17 cellular contexts compared by ENCODE assay signal in genomic region chr12:109555431-109556315, GRCh38. TPM values are rescaled to one million over a fixed set of nuclear protein-coding genes. Genes with fewer than 3 reads are reported as not detected.
A peak's percentile ranks its signal among the peaks of the same experiment; 100 is the strongest.
DNase-seq lines count a peak whose midpoint lies in the region; ATAC-seq, FAIRE-seq and TF ChIP-seq lines count a peak whose summit lies in the region.
"Had no signal": no experiment of that assay in that cellular context is flagged by ENCODE, and none has a peak within 500 bp of the region (broad histone marks: within the 10 kb centered on the region; RNA-seq: fewer than 3 reads in every experiment).

No MANE protein-coding gene starts in this region.

- no peak overlapping the region for H3K4me3 ChIP-seq in body of pancreas
- no peak overlapping the region for H3K4me3 ChIP-seq in pancreas

- 44 to 48% methylated on average over 17 to 18 of the region's 18 CpGs for WGBS in body of pancreas, 2 donors
- WGBS in pancreas, 2 donors: 35 to 41% methylated on average over 18 of the region's 18 CpGs

- ATAC-seq in body of pancreas: peak; percentile 47
- peak; percentile 24 to 57 (median 38) for ATAC-seq in pancreas
- ATAC-seq: PC-3 had no signal

- no peak overlapping the region for H3K27ac ChIP-seq in body of pancreas
- H3K27ac ChIP-seq in pancreas: no peak overlapping the region
- H3K27ac ChIP-seq: RWPE1 had no signal

- H3K9me3 ChIP-seq in body of pancreas: no peaks in the 10 kb centered on the region
- no peaks in the 10 kb centered on the region for H3K9me3 ChIP-seq in pancreas
- H3K9me3 ChIP-seq: BE2C had no signal

- no peak for TF ChIP-seq CTCF in body of pancreas (IDR thresholded peaks at IDR 0.05)
- no peak for TF ChIP-seq CTCF in pancreas (IDR thresholded peaks at IDR 0.05)
- TF ChIP-seq CTCF in GM10266 (IDR thresholded peaks at IDR 0.05; ENCODE audit: control insufficient read depth, insufficient read depth, low read depth, missing control alignments): no peak

- peaks cover 0 to 4% of the 10 kb centered on the region in 2 donors for H3K27me3 ChIP-seq in body of pancreas
- H3K27me3 ChIP-seq in pancreas: no peaks in the 10 kb centered on the region
- H3K27me3 ChIP-seq: BE2C had no signal

- no peak for TF ChIP-seq POLR2A in body of pancreas (IDR thresholded peaks at IDR 0.05)

- H3K36me3 ChIP-seq in body of pancreas (replicated peaks in 1 of 2; ENCODE audit: insufficient read depth in 1 of 2, low read depth in 2 of 2): no peaks in the 10 kb centered on the region
- H3K36me3 ChIP-seq in pancreas: no peaks in the 10 kb centered on the region
- H3K36me3 ChIP-seq: BE2C had no signal

- peaks cover 19% of the 10 kb centered on the region for H3K4me1 ChIP-seq in body of pancreas
- H3K4me1 ChIP-seq in pancreas: no peaks in the 10 kb centered on the region
- H3K4me1 ChIP-seq: BE2C had no signal

- FAIRE-seq in pancreas (lab: Jason Lieb, UNC): no peak

- intact Hi-C loops in body of pancreas (cut with DNase I) (no loop called here), pancreas (cut with DNase I) (no loop called here)

- DNase-seq in NCI-H146 (lab: John Stamatoyannopoulos, UW) (peak; percentile 18), NCI-H146 treated with DMSO at 0.1 percent for 48 hours (lab: John Stamatoyannopoulos, UW; ENCODE audit: unreplicated experiment) (no peak), NCI-H2029 (lab: John Stamatoyannopoulos, UW) (peak; percentile 56), body of pancreas (peak in 1 of 4 donors; percentile 44), pancreas (no peak), mesenteric fat pad (ENCODE audit: low spot score) (no peak), GM10266 (ENCODE audit: extremely low spot score) (no peak), NCI-H774 (lab: John Stamatoyannopoulos, UW) (no peak)
- DNase-seq: 8988T; BE2C; CD4-positive, alpha-beta memory T cell; DMS 273 treated with DMSO at 0.1 percent for 48 hours; KG1; NCI-H1436 treated with DMSO at 0.1 percent for 48 hours; NCI-H526 treated with DMSO at 0.1 percent for 48 hours; PC-3 had no signal

RNA-seq across cellular contexts. Expression of gene MMAB, which starts 17.6 kb away (rescaled TPM):
- total RNA-seq in body of pancreas (10 to 100 TPM; 12.5 to 29.7 TPM), pancreas (10 to 100 TPM; 15.6 to 26.1 (median 17.6) TPM), mesenteric fat pad (26.8 TPM)
- 10 to 100 TPM; 33.2 to 40.6 TPM for polyA plus RNA-seq in pancreas

RNA-seq across cellular contexts. Expression of gene MVK, which starts 17.9 kb away (rescaled TPM):
- total RNA-seq in body of pancreas (10 to 100 TPM in 1 of 2 donors, 1 to 10 TPM in 1; 8.6 to 12.2 TPM), pancreas (1 to 10 TPM; 5.8 to 8.6 (median 7.3) TPM), mesenteric fat pad (9.1 TPM)
- polyA plus RNA-seq in pancreas: 10 to 100 TPM; 13.3 to 15.9 TPM

Comparison
In these comparisons a context has a peak if more than half of its experiments do, and no peak if none do; other contexts are left out.
1. DNase-seq: peak in NCI-H146 (single experiment) and NCI-H2029 (single experiment); none in NCI-H146 treated with DMSO at 0.1 percent for 48 hours (single experiment), pancreas (0 of 6), mesenteric fat pad (single experiment), GM10266 (single experiment) and NCI-H774 (single experiment).